In genomic region chr2:68749345-68749744, GRCh38 we compare ENCODE assay signal across 22 cellular contexts. TPM values are rescaled to one million over a fixed set of nuclear protein-coding genes. Genes with fewer than 3 reads are reported as not detected.
DNase-seq lines count a peak whose midpoint lies in the region; ATAC-seq and TF ChIP-seq lines count a peak whose summit lies in the region.
"Had no signal": no experiment of that assay in that cellular context is flagged by ENCODE, and none has a peak within 500 bp of the region (broad histone marks: within the 10 kb centered on the region; RNA-seq: fewer than 3 reads in every experiment).

No MANE protein-coding gene starts in this region.

- peak overlapping the region in 2 of 6 donors; percentile 2 to 66 for H3K27ac Mint-ChIP-seq in immature natural killer cell

- intact Hi-C loops in vagina (cut with DNase I), result no loop called here
- intact Hi-C loops in sciatic nerve (cut with DNase I), result no loop called here

- H3K4me3 ChIP-seq in OCI-LY3 (ENCODE audit: low read length) (no peak overlapping the region), vagina (no peak overlapping the region)
- H3K4me3 ChIP-seq in effector memory CD4-positive, alpha-beta T cell (ENCODE audit: insufficient read depth, low read depth, low read length, poor library complexity, severe bottlenecking), result no peak overlapping the region
- H3K4me3 ChIP-seq: GM12878, SJCRH30 had no signal

- H3K4me3 Mint-ChIP-seq in immature natural killer cell, result no peak overlapping the region

- H3K79me2 ChIP-seq in OCI-LY3 (ENCODE audit: low read length), result peaks cover 100% of the 10 kb centered on the region
- H3K79me2 ChIP-seq: parathyroid adenoma had no signal

- H3K9me3 Mint-ChIP-seq in immature natural killer cell, result no peaks in the 10 kb centered on the region

- no peaks in the 10 kb centered on the region for H3K27me3 ChIP-seq in OCI-LY3 (ENCODE audit: low read depth, low read length)
- no peaks in the 10 kb centered on the region for H3K27me3 ChIP-seq in effector memory CD4-positive, alpha-beta T cell (replicated peaks; ENCODE audit: control insufficient read depth, insufficient read depth, low read length, poor library complexity, severe bottlenecking)
- H3K27me3 ChIP-seq in vagina, result no peaks in the 10 kb centered on the region
- H3K27me3 ChIP-seq: SJCRH30 had no signal

- peaks cover 63% of the 10 kb centered on the region for H4K20me1 ChIP-seq in OCI-LY3 (ENCODE audit: insufficient read depth, low read length)

- H2AFZ ChIP-seq in OCI-LY3 (ENCODE audit: low read depth, low read length), result no peak overlapping the region
- H2AFZ ChIP-seq: parathyroid adenoma had no signal

- no peak for ATAC-seq in sciatic nerve
- ATAC-seq: GM12878, left lobe of liver had no signal

- no peak overlapping the region; the same call in 1 of the 2 replicates for H3K9ac ChIP-seq in OCI-LY3 (ENCODE audit: low read length)
- H3K9ac ChIP-seq: parathyroid adenoma had no signal

- H3K36me3 ChIP-seq in OCI-LY3 (replicated peaks; ENCODE audit: low read depth, low read length) (peaks cover 44% of the 10 kb centered on the region), vagina (no peaks in the 10 kb centered on the region)
- peaks cover 13% of the 10 kb centered on the region for H3K36me3 ChIP-seq in effector memory CD4-positive, alpha-beta T cell (ENCODE audit: control insufficient read depth, insufficient read depth, low read length)
- H3K36me3 ChIP-seq: SJCRH30 had no signal

- H3K27ac ChIP-seq in OCI-LY3 (ENCODE audit: low read length), result peak overlapping the region; percentile 48
- H3K27ac ChIP-seq in effector memory CD4-positive, alpha-beta T cell (ENCODE audit: insufficient read depth, low read length, poor library complexity, severe bottlenecking), result peak overlapping the region; percentile 54
- no peak overlapping the region for H3K27ac ChIP-seq in vagina
- H3K27ac ChIP-seq: parathyroid adenoma, SJCRH30 had no signal

- TF ChIP-seq CTCF in OCI-LY3 (IDR thresholded peaks at IDR 0.05; ENCODE audit: low read depth, low read length) (no peak), vagina (IDR thresholded peaks at IDR 0.05) (no peak)

- H3K4me1 Mint-ChIP-seq in immature natural killer cell, result peaks cover 49 to 52% of the 10 kb centered on the region in 2 donors

- no peak for TF ChIP-seq POLR2A in vagina (IDR thresholded peaks at IDR 0.05)

- peaks cover 87% of the 10 kb centered on the region for H3K4me1 ChIP-seq in OCI-LY3 (ENCODE audit: low read length)
- H3K4me1 ChIP-seq in effector memory CD4-positive, alpha-beta T cell (ENCODE audit: control insufficient read depth, insufficient read depth, low read length, poor library complexity, severe bottlenecking), result peaks cover 68% of the 10 kb centered on the region
- H3K4me1 ChIP-seq in vagina, result no peaks in the 10 kb centered on the region
- H3K4me1 ChIP-seq: parathyroid adenoma had no signal

- H3K27me3 Mint-ChIP-seq in immature natural killer cell (ENCODE audit: low read depth in 3 of 3), result peaks cover 0 to 5% (median 2%) of the 10 kb centered on the region in 3 donors

- H3K36me3 Mint-ChIP-seq in immature natural killer cell, result peaks cover 4 to 19% (median 4%) of the 10 kb centered on the region in 3 donors

- peak; percentile 1 for DNase-seq in stimulated activated CD4-positive, alpha-beta T cell treated with anti-CD3 and anti-CD28 coated beads, Interleukin-4, amount 100 ng/mL, for 24 hours
- DNase-seq in stimulated activated CD4-positive, alpha-beta T cell treated with anti-CD3 and anti-CD28 coated beads, Interleukin-1b, Interleukin-23, amount 100 ng/mL, for 48 hours, result no peak
- no peak for DNase-seq in effector memory CD4-positive, alpha-beta T cell
- DNase-seq in vagina (ENCODE audit: extremely low spot score in 2 of 2) (peak; percentile 37 to 60), immature natural killer cell (no peak), sciatic nerve (ENCODE audit: low spot score) (no peak), NCI-H2029 treated with DMSO at 0.1 percent for 48 hours (lab: John Stamatoyannopoulos, UW) (no peak)
- DNase-seq: activated CD4-positive, alpha-beta T cell treated with anti-CD3 and anti-CD28 coated beads for 1 hour; anterior cingulate cortex; central memory CD4-positive, alpha-beta T cell; effector CD4-positive, alpha-beta T cell; GF-D8; KG1; NCI-H1092; NCI-H2081 treated with DMSO at 0.1 percent for 48 hours; NCI-H526; SJCRH30; stimulated activated CD4-positive, alpha-beta T cell treated with anti-CD3 and anti-CD28 coated beads, Interleukin-2, amount 100 ng/mL, for 48 hours had no signal

- H3K4me2 ChIP-seq in OCI-LY3 (ENCODE audit: low read length), result peak overlapping the region; percentile 37; the same call in 1 of the 2 replicates

- H3K9me3 ChIP-seq in OCI-LY3 (ENCODE audit: insufficient read depth, low read length) (no peaks in the 10 kb centered on the region), vagina (no peaks in the 10 kb centered on the region)
- no peaks in the 10 kb centered on the region for H3K9me3 ChIP-seq in effector memory CD4-positive, alpha-beta T cell (ENCODE audit: control insufficient read depth, low read length)
- H3K9me3 ChIP-seq: SJCRH30 had no signal

RNA-seq across cellular contexts. Expression of gene ARHGAP25, which starts 14.7 kb away (rescaled TPM):
- total RNA-seq in vagina (9.6 TPM), sciatic nerve (21.6 TPM)
- 100 to 1,000 TPM; 107 to 282 (median 117) TPM for polyA plus RNA-seq in immature natural killer cell

Comparison
In these comparisons a context has a peak if more than half of its experiments do, and no peak if none do; other contexts are left out.
1. DNase-seq: peak in stimulated activated CD4-positive, alpha-beta T cell treated with anti-CD3 and anti-CD28 coated beads, Interleukin-4, amount 100 ng/mL, for 24 hours (single experiment) and vagina (2 of 2); none in stimulated activated CD4-positive, alpha-beta T cell treated with anti-CD3 and anti-CD28 coated beads, Interleukin-1b, Interleukin-23, amount 100 ng/mL, for 48 hours (single experiment), effector memory CD4-positive, alpha-beta T cell (0 of 3), immature natural killer cell (0 of 3), sciatic nerve (single experiment) and NCI-H2029 treated with DMSO at 0.1 percent for 48 hours (single experiment).